Comparison of ENCODE assay signal across 3 cellular contexts in genomic region chr2:162372818-162373217, GRCh38.
"Had no signal": no experiment of that assay in that cellular context is flagged by ENCODE, and none has a peak within 500 bp of the region (broad histone marks: within the 10 kb centered on the region; RNA-seq: fewer than 3 reads in every experiment).

No MANE protein-coding gene starts in this region.

- DNase-seq: GDM1, GF-D8 had no signal

- H3K4me3 ChIP-seq: GM12878 had no signal
